1 cellular context compared by ENCODE assay signal in the genomic region with DNA sequence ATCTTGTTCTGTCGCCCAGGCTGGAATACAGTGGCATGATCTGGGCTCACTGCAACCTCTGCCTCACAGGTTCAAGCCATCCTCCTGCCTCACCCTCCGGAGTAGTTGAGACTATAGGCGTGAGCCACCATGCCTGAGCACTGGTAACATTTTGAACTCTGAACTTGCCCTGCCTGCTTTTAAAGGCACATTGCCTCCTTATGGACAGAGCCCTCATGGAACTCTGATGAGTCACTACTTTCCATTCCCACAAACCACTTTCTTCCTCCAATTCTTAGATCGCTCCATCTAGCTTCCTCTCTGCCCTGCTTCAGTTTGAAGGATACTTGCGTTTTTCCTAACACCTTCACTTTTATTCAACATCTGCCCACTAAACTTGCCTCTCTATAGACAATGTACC.
TF ChIP-seq lines count a peak whose summit lies in the region.

No MANE protein-coding gene starts in this region.

TF ChIP-seq in IMR-90, 13 proteins besides CTCF, POLR2A, EP300 and RAD21:
- TF ChIP-seq RCOR1 (IDR thresholded peaks at IDR 0.05; ENCODE audit: insufficient replicate concordance, low read length) = no peak
- no peak for TF ChIP-seq NFE2L2 (IDR thresholded peaks at IDR 0.05; ENCODE audit: low read depth, low read length)
- TF ChIP-seq, protein P1, sequence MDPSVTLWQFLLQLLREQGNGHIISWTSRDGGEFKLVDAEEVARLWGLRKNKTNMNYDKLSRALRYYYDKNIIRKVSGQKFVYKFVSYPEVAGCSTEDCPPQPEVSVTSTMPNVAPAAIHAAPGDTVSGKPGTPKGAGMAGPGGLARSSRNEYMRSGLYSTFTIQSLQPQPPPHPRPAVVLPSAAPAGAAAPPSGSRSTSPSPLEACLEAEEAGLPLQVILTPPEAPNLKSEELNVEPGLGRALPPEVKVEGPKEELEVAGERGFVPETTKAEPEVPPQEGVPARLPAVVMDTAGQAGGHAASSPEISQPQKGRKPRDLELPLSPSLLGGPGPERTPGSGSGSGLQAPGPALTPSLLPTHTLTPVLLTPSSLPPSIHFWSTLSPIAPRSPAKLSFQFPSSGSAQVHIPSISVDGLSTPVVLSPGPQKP (IDR thresholded peaks at IDR 0.05; ENCODE audit: borderline replicate concordance, low read depth, low read length) = no peak
- no peak for TF ChIP-seq CHD1 (IDR thresholded peaks at IDR 0.05; ENCODE audit: low read depth, low read length)
- no peak for TF ChIP-seq MXI1 (IDR thresholded peaks at IDR 0.05; ENCODE audit: borderline replicate concordance, low read depth, low read length)
TF ChIP-seq in IMR-90: peak in this region for 0.
